18 cellular contexts compared by ENCODE assay signal in the genomic region with DNA sequence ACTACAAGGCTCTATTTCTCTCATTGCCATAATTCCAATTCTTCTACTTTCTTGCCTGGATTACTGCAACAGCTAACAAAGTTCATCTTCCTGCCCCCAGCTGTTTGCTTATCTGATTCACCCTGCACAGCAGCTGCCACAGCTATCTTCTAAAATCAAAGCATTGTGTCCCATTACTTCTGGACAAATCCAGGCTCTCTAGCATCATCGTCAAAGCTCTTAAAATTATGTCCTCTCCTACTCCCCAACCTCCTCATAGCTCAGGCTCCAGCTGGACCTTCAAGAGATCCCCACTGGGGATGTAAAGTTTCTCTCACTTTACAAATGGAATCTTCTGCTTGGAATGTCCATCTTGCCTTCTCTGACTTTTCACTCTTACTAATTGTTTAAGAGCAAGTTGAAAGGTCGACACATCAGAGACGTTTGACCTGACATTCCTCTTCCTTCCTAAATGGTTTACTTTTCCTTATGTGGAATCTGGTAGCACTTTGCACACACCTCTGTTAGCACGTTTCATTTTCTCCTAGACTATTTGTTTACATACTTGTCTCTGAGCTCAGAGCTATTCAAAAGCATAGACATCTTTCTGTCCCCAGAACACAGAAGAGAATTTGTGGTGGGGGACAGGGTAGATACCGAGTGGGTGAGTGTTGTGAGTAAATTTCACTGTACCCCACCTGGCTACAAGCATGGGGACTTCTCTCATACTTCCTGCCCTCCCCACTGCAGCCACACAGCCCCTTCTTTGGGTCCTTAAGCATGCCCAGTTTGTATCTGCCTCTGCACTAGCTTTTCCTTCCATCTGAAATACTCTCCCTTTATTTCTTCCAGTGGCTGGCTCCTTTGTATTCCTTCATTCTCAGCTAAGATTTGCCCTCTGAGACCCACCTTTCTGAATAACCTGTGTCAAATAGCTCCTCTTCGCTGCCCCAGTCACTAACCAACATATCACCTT.
DNase-seq lines count a peak whose midpoint lies in the region; ATAC-seq and TF ChIP-seq lines count a peak whose summit lies in the region.
"Had no signal": no experiment of that assay in that cellular context is flagged by ENCODE, and none has a peak within 500 bp of the region (broad histone marks: within the 10 kb centered on the region; RNA-seq: fewer than 3 reads in every experiment).

No MANE protein-coding gene starts in this region.

- DNase-seq in caudate nucleus (lab: John Stamatoyannopoulos, UW), result no peak
- no peak for DNase-seq in lower lobe of right lung
- DNase-seq in AG08396 (ENCODE audit: low spot score), result no peak
- no peak for DNase-seq in mammary epithelial cell
- DNase-seq in testis, result no peak
- DNase-seq: activated CD4-positive, alpha-beta T cell treated with anti-CD3 and anti-CD28 coated beads, Interleukin-2, amount 10 ng/mL, durations not matched to agents 7 days and 5 days; endodermal cell; midbrain; NCI-H1417; NCI-H2227 treated with DMSO at 0.1 percent for 48 hours; stimulated activated CD4-positive, alpha-beta T cell treated with anti-CD3 and anti-CD28 coated beads, Interleukin-12 subunit alpha, Interleukin-12 subunit beta, amount 100 ng/mL, for 4 hours; stimulated activated naive CD8-positive, alpha-beta T cell treated with anti-CD3 and anti-CD28 coated beads, Interleukin-15, amount 100 ng/mL, for 72 hours had no signal

- peak; percentile 31 to 62 for ATAC-seq in lower lobe of right lung
- ATAC-seq: activated naive CD4-positive, alpha-beta T cell treated with anti-CD3 and anti-CD28 coated beads, Interleukin-2, amount 50 U/mL, for 72 hours; stimulated activated naive CD8-positive, alpha-beta T cell treated with anti-CD3 and anti-CD28 coated beads, Interleukin-15, amount 100 ng/mL, for 72 hours had no signal

- TF ChIP-seq POLR2A in testis (IDR thresholded peaks at IDR 0.05), result no peak

- H3K27me3 ChIP-seq in OCI-LY1 (ENCODE audit: insufficient read depth, low read length) (no peaks in the 10 kb centered on the region), lower lobe of right lung (ENCODE audit: low read depth) (no peaks in the 10 kb centered on the region), subcutaneous abdominal adipose tissue (ENCODE audit: control insufficient read depth in 5 of 5, insufficient read depth in 4 of 5, low read length in 5 of 5) (no peaks in the 10 kb centered on the region), mammary epithelial cell (ENCODE audit: insufficient read depth, low read length) (no peaks in the 10 kb centered on the region), testis (no peaks in the 10 kb centered on the region)

- BruUV-seq in mammary epithelial cell (replicated peaks; lab: Mats Ljungman, UMichigan), result no TSS peak

- dilution Hi-C loops in mammary epithelial cell (cut with HindIII; ENCODE audit: low sequenced_read_pairs), result no loop called here

- intact Hi-C loops in lower lobe of right lung (cut with DNase I), result no loop called here
- intact Hi-C loops in mammary epithelial cell (cut with micrococcal nuclease), result no loop called here
- intact Hi-C loops in testis (cut with DNase I; ENCODE audit: low total_unique reads), result no loop called here

- H3K4me3 ChIP-seq in OCI-LY1 (ENCODE audit: low read depth, low read length, poor library complexity, severe bottlenecking), result no peak overlapping the region
- H3K4me3 ChIP-seq in lower lobe of right lung, result no peak overlapping the region
- H3K4me3 ChIP-seq in subcutaneous abdominal adipose tissue (ENCODE audit: low read depth in 1 of 5, low read length in 5 of 5), result no peak overlapping the region
- no peak overlapping the region for H3K4me3 ChIP-seq in mammary epithelial cell (replicated peaks in 1 of 3; ENCODE audit: insufficient read depth in 1 of 3, low read depth in 2 of 3, low read length in 3 of 3)
- H3K4me3 ChIP-seq in testis, result no peak overlapping the region

- TF ChIP-seq CTCF in OCI-LY1 (IDR thresholded peaks at IDR 0.05; ENCODE audit: low read length) (no peak), lower lobe of right lung (IDR thresholded peaks at IDR 0.05) (no peak), mammary epithelial cell (conservative IDR thresholded peaks at IDR 0.05 in 1 of 2, IDR thresholded peaks at IDR 0.05 in 1 of 2; ENCODE audit: extremely low read depth in 1 of 2, insufficient read depth in 1 of 2, low read depth in 1 of 2, low read length in 2 of 2) (no peak), testis (IDR thresholded peaks at IDR 0.05) (no peak)

- peak overlapping the region; percentile 20 for H3K27ac ChIP-seq in OCI-LY1 (ENCODE audit: low read depth, low read length, poor library complexity, severe bottlenecking)
- H3K27ac ChIP-seq in caudate nucleus (ENCODE audit: low read depth, low read length), result peak overlapping the region; percentile 60
- H3K27ac ChIP-seq in lower lobe of right lung, result no peak overlapping the region
- peak overlapping the region; percentile 18 for H3K27ac ChIP-seq in subcutaneous abdominal adipose tissue (ENCODE audit: low read depth, low read length)
- no peak overlapping the region for H3K27ac ChIP-seq in mammary epithelial cell (ENCODE audit: insufficient read depth, low read depth, low read length)
- no peak overlapping the region for H3K27ac ChIP-seq in testis
- H3K27ac ChIP-seq: C4-2B, HL-60, KMS-11 had no signal

- no peaks in the 10 kb centered on the region for H3K9me3 ChIP-seq in OCI-LY1 (ENCODE audit: low read length)
- H3K9me3 ChIP-seq in lower lobe of right lung, result no peaks in the 10 kb centered on the region
- H3K9me3 ChIP-seq in subcutaneous abdominal adipose tissue (ENCODE audit: control insufficient read depth in 5 of 5, low read length in 5 of 5), result no peaks in the 10 kb centered on the region
- no peaks in the 10 kb centered on the region for H3K9me3 ChIP-seq in mammary epithelial cell (replicated peaks; ENCODE audit: insufficient read depth, low read length)
- no peaks in the 10 kb centered on the region for H3K9me3 ChIP-seq in testis

- H4K20me1 ChIP-seq in OCI-LY1 (ENCODE audit: insufficient read depth, low read length), result no peaks in the 10 kb centered on the region
- no peaks in the 10 kb centered on the region for H4K20me1 ChIP-seq in mammary epithelial cell (ENCODE audit: insufficient read depth, low read length)

- H3K9ac ChIP-seq in OCI-LY1 (ENCODE audit: low read length) (no peak overlapping the region), subcutaneous abdominal adipose tissue (ENCODE audit: low read length in 5 of 5) (no peak overlapping the region), mammary epithelial cell (ENCODE audit: insufficient read depth, low read length) (no peak overlapping the region)
- H3K9ac ChIP-seq: KMS-11 had no signal

- WGBS in mammary epithelial cell (ENCODE audit: low coverage, missing lambda C conversion rate), result 76% methylated on average over 6 of the region's 6 CpGs
- WGBS in testis, 2 donors, result 68 to 71% methylated on average over 6 of the region's 6 CpGs

- in situ Hi-C loops in mammary epithelial cell (cut with MboI; ENCODE audit: low sequenced_read_pairs in 2 of 2), result no loop called here

- H3K4me1 ChIP-seq in OCI-LY1 (ENCODE audit: insufficient read depth, low read length, severe bottlenecking), result peaks cover 21% of the 10 kb centered on the region
- peaks cover 21% of the 10 kb centered on the region for H3K4me1 ChIP-seq in lower lobe of right lung
- H3K4me1 ChIP-seq in subcutaneous abdominal adipose tissue (ENCODE audit: control insufficient read depth in 5 of 5, insufficient read depth in 5 of 5, low read length in 5 of 5), result peaks cover 4 to 36% (median 30%) of the 10 kb centered on the region in 5 donors
- H3K4me1 ChIP-seq in mammary epithelial cell (ENCODE audit: insufficient read depth, low read length), result no peaks in the 10 kb centered on the region
- H3K4me1 ChIP-seq in testis, result peaks cover 4% of the 10 kb centered on the region

- no peaks in the 10 kb centered on the region for H3K9me2 ChIP-seq in OCI-LY1 (ENCODE audit: low read depth, low read length)

- peak overlapping the region; percentile 72; the same call in 1 of the 2 replicates for H2AFZ ChIP-seq in OCI-LY1 (ENCODE audit: low read length)
- H2AFZ ChIP-seq in mammary epithelial cell (ENCODE audit: low read depth, low read length), result no peak overlapping the region

- H3K79me2 ChIP-seq in OCI-LY1 (ENCODE audit: insufficient read depth, low read length), result no peaks in the 10 kb centered on the region
- H3K79me2 ChIP-seq in mammary epithelial cell (ENCODE audit: insufficient read depth, low read length), result no peaks in the 10 kb centered on the region

- no peaks in the 10 kb centered on the region for H3F3A ChIP-seq in OCI-LY1 (ENCODE audit: insufficient read depth, low read length)

- no peak overlapping the region; the same call in 1 of the 2 replicates for H3K4me2 ChIP-seq in OCI-LY1 (ENCODE audit: low read length)
- no peak overlapping the region for H3K4me2 ChIP-seq in mammary epithelial cell (ENCODE audit: insufficient read depth, low read depth, low read length)
- H3K4me2 ChIP-seq: KMS-11 had no signal

- CTCF ChIA-PET in mammary epithelial cell (lab: Charles Lee; ENCODE audit: low non-redundant PET), result no interaction called here

- H3K36me3 ChIP-seq in OCI-LY1 (ENCODE audit: insufficient read depth, low read length) (no peaks in the 10 kb centered on the region), lower lobe of right lung (no peaks in the 10 kb centered on the region), subcutaneous abdominal adipose tissue (ENCODE audit: control insufficient read depth in 5 of 5, insufficient read depth in 5 of 5, low read length in 5 of 5) (no peaks in the 10 kb centered on the region), mammary epithelial cell (ENCODE audit: insufficient read depth, low read length) (no peaks in the 10 kb centered on the region), testis (ENCODE audit: low read depth, missing control alignments) (no peaks in the 10 kb centered on the region)

Comparison
In these comparisons a context has a peak if more than half of its experiments do, and no peak if none do; other contexts are left out.
1. H3K27ac ChIP-seq: peak in OCI-LY1 (single experiment), caudate nucleus (single experiment) and subcutaneous abdominal adipose tissue (single experiment); none in lower lobe of right lung (single experiment), mammary epithelial cell (single experiment) and testis (0 of 2).